In the genomic region with DNA sequence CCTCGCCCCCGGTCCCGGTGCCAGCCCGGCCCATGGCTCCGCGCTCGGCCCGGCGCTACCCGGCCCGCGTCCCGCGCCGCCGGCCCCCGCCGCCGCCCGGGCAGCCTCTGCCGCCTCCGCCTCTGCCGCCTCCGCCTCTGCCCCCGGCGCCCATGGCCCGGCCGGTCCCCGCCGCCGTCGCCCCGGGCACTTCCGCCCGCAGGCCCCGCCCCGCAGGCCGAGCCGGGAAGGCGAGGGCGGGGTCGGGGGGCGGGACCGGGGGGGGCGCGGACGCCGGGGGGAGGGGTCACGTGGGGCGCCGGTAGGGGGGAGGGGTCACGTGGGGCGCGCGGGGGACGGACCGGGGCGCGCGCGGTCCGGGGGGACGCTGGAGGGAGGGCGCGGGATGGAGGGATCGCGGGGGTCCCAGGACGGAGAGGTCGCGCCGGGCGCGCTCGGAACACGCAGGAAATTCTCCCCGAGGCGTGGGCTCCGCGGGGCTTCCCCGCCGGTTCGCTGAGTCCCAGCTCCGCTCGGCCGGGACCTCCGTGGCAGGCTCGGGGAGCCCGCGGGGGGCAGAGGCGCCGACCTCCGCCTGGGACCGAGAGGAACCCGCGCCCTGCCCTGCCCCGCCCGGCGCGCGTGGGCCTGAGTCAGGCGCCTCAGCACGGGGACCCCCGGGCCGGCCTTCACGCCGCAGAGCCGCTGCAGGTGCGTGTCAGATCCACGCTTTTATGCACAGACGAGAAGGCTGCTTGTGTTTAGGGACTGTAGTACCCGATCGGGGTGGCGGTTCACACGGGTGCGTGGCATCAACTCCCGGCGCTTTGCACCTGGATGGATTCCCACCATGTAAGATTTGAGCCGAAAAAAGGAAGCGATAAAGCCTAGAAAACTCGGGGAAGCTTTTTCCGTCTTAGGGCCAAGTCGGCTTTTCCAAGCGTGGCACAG, we compare ENCODE assay signal across 8 cellular contexts. TPM values are rescaled to one million over a fixed set of nuclear protein-coding genes. Genes with fewer than 3 reads are reported as not detected.
DNase-seq lines count a peak whose midpoint lies in the region; ATAC-seq and TF ChIP-seq lines count a peak whose summit lies in the region.

A gene with protein sequence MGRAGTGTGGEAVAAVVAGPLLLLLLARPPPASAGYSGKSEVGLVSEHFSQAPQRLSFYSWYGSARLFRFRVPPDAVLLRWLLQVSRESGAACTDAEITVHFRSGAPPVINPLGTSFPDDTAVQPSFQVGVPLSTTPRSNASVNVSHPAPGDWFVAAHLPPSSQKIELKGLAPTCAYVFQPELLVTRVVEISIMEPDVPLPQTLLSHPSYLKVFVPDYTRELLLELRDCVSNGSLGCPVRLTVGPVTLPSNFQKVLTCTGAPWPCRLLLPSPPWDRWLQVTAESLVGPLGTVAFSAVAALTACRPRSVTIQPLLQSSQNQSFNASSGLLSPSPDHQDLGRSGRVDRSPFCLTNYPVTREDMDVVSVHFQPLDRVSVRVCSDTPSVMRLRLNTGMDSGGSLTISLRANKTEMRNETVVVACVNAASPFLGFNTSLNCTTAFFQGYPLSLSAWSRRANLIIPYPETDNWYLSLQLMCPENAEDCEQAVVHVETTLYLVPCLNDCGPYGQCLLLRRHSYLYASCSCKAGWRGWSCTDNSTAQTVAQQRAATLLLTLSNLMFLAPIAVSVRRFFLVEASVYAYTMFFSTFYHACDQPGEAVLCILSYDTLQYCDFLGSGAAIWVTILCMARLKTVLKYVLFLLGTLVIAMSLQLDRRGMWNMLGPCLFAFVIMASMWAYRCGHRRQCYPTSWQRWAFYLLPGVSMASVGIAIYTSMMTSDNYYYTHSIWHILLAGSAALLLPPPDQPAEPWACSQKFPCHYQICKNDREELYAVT (minus strand): TSS at position 191 of the 930 bp plus-strand sequence. CDS start 157 bp downstream, at position 34.

- H3K9me2 ChIP-seq in SK-N-SH = no peaks in the 10 kb centered on the region

- POLR2A ChIA-PET in SK-N-SH (lab: Yijun Ruan, JAX) = interaction anchor here (1.6 kb wide), 1 partner anchor 11 kb away, joined by 4 read pairs; a partner anchor contains a TSS

- WGBS in SK-N-SH (ENCODE audit: low lambda C conversion rate) = 11% methylated on average over 24 of the region's 123 CpGs
- WGBS in heart left ventricle, 4 donors = 0 to 1% (median 0%) methylated on average over 8 to 123 of the region's 123 CpGs
- no CpG with 5 or more reads among the region's 123 CpGs for WGBS in trophoblast cell (ENCODE audit: extremely low coverage, insufficient coverage, insufficient read length)

- H3K4me3 ChIP-seq in SK-N-SH (ENCODE audit: low read depth in 2 of 2, low read length in 1 of 2) (peak within 1 kb of the TSS; percentile 86), heart left ventricle (peak within 1 kb of the TSS; percentile 70 to 100 (median 90)), trophoblast cell (ENCODE audit: low read depth, low read length) (peak within 1 kb of the TSS; percentile 89)

- peaks cover 17% of the 10 kb centered on the region for H4K20me1 ChIP-seq in SK-N-SH (ENCODE audit: insufficient read depth)

- H3K9me3 ChIP-seq in SK-N-SH = no peaks in the 10 kb centered on the region
- H3K9me3 ChIP-seq in heart left ventricle = no peaks in the 10 kb centered on the region
- H3K9me3 ChIP-seq in trophoblast cell (ENCODE audit: insufficient read depth, low read depth, low read length) = no peaks in the 10 kb centered on the region

- TF ChIP-seq RAD21 in SK-N-SH (IDR thresholded peaks at IDR 0.05; ENCODE audit: low read length) = no peak

- peaks cover 4% of the 10 kb centered on the region for H3F3A ChIP-seq in SK-N-SH (replicated peaks; ENCODE audit: insufficient read depth)

- TF ChIP-seq POLR2A in heart left ventricle (IDR thresholded peaks at IDR 0.05) = peak in 1 of 2 donors; percentile 62

- no peaks in the 10 kb centered on the region for H3K27me3 ChIP-seq in SK-N-SH (ENCODE audit: insufficient read depth)
- H3K27me3 ChIP-seq in heart left ventricle = no peaks in the 10 kb centered on the region
- H3K27me3 ChIP-seq in trophoblast cell (ENCODE audit: insufficient read depth, low read length) = no peaks in the 10 kb centered on the region

- H2AK5ac ChIP-seq in trophoblast cell (ENCODE audit: low read length) = peak within 1 kb of the TSS; percentile 81

- H3K27ac ChIP-seq in 22Rv1 (peak within 1 kb of the TSS; percentile 96), SK-N-SH (ENCODE audit: low read depth in 2 of 2, low read length in 1 of 2) (peak within 1 kb of the TSS; percentile 30 to 77; a peak in 3 of 4 replicates), heart left ventricle (peak within 1 kb of the TSS; percentile 54 to 92 (median 83)), trophoblast cell (ENCODE audit: low read depth, low read length) (peak within 1 kb of the TSS; percentile 69)

- intact Hi-C loops in heart left ventricle (cut with DNase I) = loop anchor here in 1 of 10 donors (2.0 kb wide), 1 partner anchor 15 kb away; a partner anchor contains a TSS

- peak within 1 kb of the TSS; percentile 87 for H2BK5ac ChIP-seq in trophoblast cell (ENCODE audit: low read depth, low read length, poor library complexity)

- peak within 1 kb of the TSS; percentile 94 for H3K14ac ChIP-seq in trophoblast cell (ENCODE audit: low read length)

- peak within 1 kb of the TSS; percentile 95 for H3K4ac ChIP-seq in trophoblast cell (ENCODE audit: low read depth, low read length)

- peak within 1 kb of the TSS; percentile 94 for H2BK120ac ChIP-seq in trophoblast cell (ENCODE audit: insufficient read depth, low read length, poor library complexity)

- H3K18ac ChIP-seq in trophoblast cell (ENCODE audit: low read length) = peak within 1 kb of the TSS; percentile 97

- CTCF ChIA-PET in SK-N-SH (lab: Yijun Ruan, JAX) = interaction anchor here (0.9 to 1.2 kb wide), 3 partner anchors 16 to 316 kb away, joined by 3 to 4 read pairs (median 4); a partner anchor contains a TSS

- peaks cover 29% of the 10 kb centered on the region for H3K79me2 ChIP-seq in SK-N-SH (ENCODE audit: insufficient read depth)
- H3K79me2 ChIP-seq in trophoblast cell (ENCODE audit: control insufficient read depth, insufficient read depth, low read length, poor library complexity) = peaks cover 16% of the 10 kb centered on the region

- H3K4me1 ChIP-seq in SK-N-SH (ENCODE audit: control insufficient read depth in 1 of 2, insufficient read depth in 2 of 2, low read depth in 1 of 2, low read length in 1 of 2) = peaks cover 5 to 23% of the 10 kb centered on the region in 2 experiments; a peak in 2 of 4 replicates
- peaks cover 0 to 56% (median 29%) of the 10 kb centered on the region in 12 donors for H3K4me1 ChIP-seq in heart left ventricle
- H3K4me1 ChIP-seq in trophoblast cell (ENCODE audit: control insufficient read depth in 1 of 2, insufficient read depth in 2 of 2, low read length in 2 of 2) = peaks cover 16 to 28% of the 10 kb centered on the region in 2 experiments

- H3K23ac ChIP-seq in trophoblast cell (ENCODE audit: low read length) = no peak within 1 kb of the TSS

- peak within 1 kb of the TSS; percentile 88 for H3K9ac ChIP-seq in SK-N-SH
- H3K9ac ChIP-seq in trophoblast cell (ENCODE audit: low read length) = peak within 1 kb of the TSS; percentile 89

- H3K4me2 ChIP-seq in SK-N-SH (peak within 1 kb of the TSS; percentile 97), trophoblast cell (ENCODE audit: low read length) (peak within 1 kb of the TSS; percentile 98)

- peak; percentile 97 for DNase-seq in SK-N-SH
- peak; percentile 28 for DNase-seq in activated naive CD8-positive, alpha-beta T cell treated with anti-CD3 and anti-CD28 coated beads, Interleukin-2, amount 50 U/mL, for 16 hours (ENCODE audit: low read depth, low spot score)
- DNase-seq in heart left ventricle = peak in 4 of 5 donors; percentile 72 to 84 (median 79)
- DNase-seq in trophoblast cell = peak; percentile 25 to 78
- no peak for DNase-seq in ureter (ENCODE audit: low spot score)

- H4K12ac ChIP-seq in trophoblast cell (ENCODE audit: low read depth, low read length) = peak within 1 kb of the TSS; percentile 68

- 0 out of 2 replicates have a peak within 1 kb of the TSS, but pooled peaks have one; percentile 47 for H2AFZ ChIP-seq in SK-N-SH (ENCODE audit: low read depth)
- H2AFZ ChIP-seq in trophoblast cell (ENCODE audit: insufficient read depth, low read length, poor library complexity) = peak within 1 kb of the TSS; percentile 79

- no peak for TF ChIP-seq CTCF in 22Rv1 (IDR thresholded peaks at IDR 0.05)
- TF ChIP-seq CTCF in SK-N-SH (IDR thresholded peaks at IDR 0.05) = no peak
- no peak for TF ChIP-seq CTCF in heart left ventricle (IDR thresholded peaks at IDR 0.05)

- peak within 1 kb of the TSS; percentile 90 for H4K91ac ChIP-seq in trophoblast cell (ENCODE audit: low read depth, low read length)

- no peak for TF ChIP-seq EP300 in SK-N-SH (IDR thresholded peaks at IDR 0.05; ENCODE audit: borderline replicate concordance in 1 of 2, low read depth in 1 of 2, low read length in 1 of 2)

- H3K36me3 ChIP-seq in SK-N-SH (replicated peaks in 1 of 2; ENCODE audit: control insufficient read depth in 1 of 2, insufficient read depth in 2 of 2, low read length in 1 of 2) = peaks cover 0 to 6% of the 10 kb centered on the region in 2 experiments
- peaks cover 0 to 7% (median 0%) of the 10 kb centered on the region in 9 donors for H3K36me3 ChIP-seq in heart left ventricle
- peaks cover 9 to 11% of the 10 kb centered on the region in 2 experiments for H3K36me3 ChIP-seq in trophoblast cell (ENCODE audit: control insufficient read depth in 1 of 2, insufficient read depth in 2 of 2, low read length in 2 of 2)

- H2BK12ac ChIP-seq in trophoblast cell (ENCODE audit: low read length) = peak within 1 kb of the TSS; percentile 59

- ATAC-seq in GM18511 (IDR thresholded peaks at IDR 0.05; ENCODE audit: unreplicated experiment) (peak; percentile 58), HG03280 (IDR thresholded peaks at IDR 0.05; ENCODE audit: unreplicated experiment) (peak; percentile 61), heart left ventricle (peak; percentile 43 to 80 (median 68))

- peak within 1 kb of the TSS; percentile 83 for H4K8ac ChIP-seq in trophoblast cell (ENCODE audit: low read depth, low read length)

- peaks cover 25% of the 10 kb centered on the region for H3K79me1 ChIP-seq in trophoblast cell (ENCODE audit: low read length)

TF ChIP-seq in SK-N-SH, 30 proteins besides CTCF, POLR2A, EP300 and RAD21 (continues in another document):
- TF ChIP-seq GABPA (IDR thresholded peaks at IDR 0.05; ENCODE audit: low read depth) = peak; percentile 35

RNA-seq across cellular contexts. Expression of the gene that starts here (rescaled TPM):
- polyA plus RNA-seq in SK-N-SH (2012; rRNA removed) (133 and 166 TPM in 2 replicates), heart left ventricle (10 to 100 TPM; 30.1 to 63.8 TPM)
- 36.0 and 79.9 TPM in 2 replicates for polyA plus RNA-seq in SK-N-SH (2012; cell fraction: cytosol; rRNA removed)
- 268 and 315 TPM in 2 replicates for polyA plus RNA-seq in SK-N-SH (2012; cell fraction: nucleus; rRNA removed)
- total RNA-seq in heart left ventricle (10 to 100 TPM; 32.3 to 65.3 (median 44.9) TPM), ureter (37.6 TPM)
- polyA plus RNA-seq in trophoblast cell (2013) = 80.1 and 80.9 TPM in 2 replicates
